In genomic region chr17:31936615-31937609, GRCh38 we compare ENCODE assay signal across 8 cellular contexts. TPM values are rescaled to one million over a fixed set of nuclear protein-coding genes. Genes with fewer than 3 reads are reported as not detected.
DNase-seq lines count a peak whose midpoint lies in the region; ATAC-seq and TF ChIP-seq lines count a peak whose summit lies in the region.
"Not testable (repeated sequence)": the region's sequence is repeated elsewhere in the genome, so short reads cannot be mapped to it uniquely, and the experiment has no call there.

Gene SUZ12, plus strand, starts transcription at chr17:31937007. Its CDS starts 240 bp downstream, at chr17:31937247.

- not testable (repeated sequence) for H3K9me3 Mint-ChIP-seq in activated B cell treated with CpG ODN at 0.5 μM for 24 hours

- DNase-seq in AG09309 (ENCODE audit: low read depth) (peak; percentile 46), NCI-H345 treated with DMSO at 0.1 percent for 48 hours (lab: John Stamatoyannopoulos, UW; ENCODE audit: unreplicated experiment) (peak; percentile 49), activated B cell treated with CpG ODN at 0.5 μM for 24 hours (peak; percentile 83), cardiac fibroblast (ENCODE audit: low read depth in 2 of 2) (peak; percentile 83 to 94), iris pigment epithelial cell (ENCODE audit: low read depth) (peak; percentile 73), smooth muscle cell of the brain vasculature (ENCODE audit: low read depth, low spot score) (peak; percentile 37)

- POLR2A ChIA-PET in activated B cell treated with CpG ODN at 0.5 μM for 24 hours (lab: Charles Lee) = interaction anchor here (0.5 to 1.5 kb wide), 11 partner anchors 13 to 1336 kb away, joined by 3 to 7 read pairs (median 3); partner anchors contain the start of gene UTP6

- TF ChIP-seq CTCF in AG09309 (IDR thresholded peaks at IDR 0.05; ENCODE audit: control insufficient read depth, insufficient read depth, low read depth, low read length, missing control alignments); activated B cell treated with CpG ODN at 0.5 μM for 24 hours (IDR thresholded peaks at IDR 0.05); cardiac fibroblast (IDR thresholded peaks at IDR 0.05; ENCODE audit: low read depth, low read length): not testable (repeated sequence)

- H3K27me3 Mint-ChIP-seq in activated B cell treated with CpG ODN at 0.5 μM for 24 hours = not testable (repeated sequence)

- peak within 1 kb of the TSS; percentile 87 for H3K4me3 ChIP-seq in AG09309 (ENCODE audit: control insufficient read depth, low read depth, low read length)
- peak within 1 kb of the TSS; percentile 72 to 75 for H3K4me3 ChIP-seq in cardiac fibroblast (replicated peaks in 1 of 2; ENCODE audit: low read depth in 2 of 2, low read length in 2 of 2)

- peak; percentile 94 for ATAC-seq in GM19023 (IDR thresholded peaks at IDR 0.05; ENCODE audit: unreplicated experiment)
- peak; percentile 92 for ATAC-seq in HG03196 (IDR thresholded peaks at IDR 0.05; ENCODE audit: unreplicated experiment)
- peak; percentile 98 for ATAC-seq in activated B cell treated with CpG ODN at 0.5 μM for 24 hours (ENCODE audit: low read depth)

- peaks cover 16% of the 10 kb centered on the region for H3K36me3 Mint-ChIP-seq in activated B cell treated with CpG ODN at 0.5 μM for 24 hours (ENCODE audit: low read depth)

- H3K4me3 Mint-ChIP-seq in activated B cell treated with CpG ODN at 0.5 μM for 24 hours = peak within 1 kb of the TSS; percentile 83

- intact Hi-C loops in activated B cell treated with CpG ODN at 0.5 μM for 24 hours (cut with micrococcal nuclease) = loop anchor here (1.0 to 5.0 kb wide), 3 partner anchors 36 to 78 kb away; partner anchors contain the start of genes COPRS, LRRC37B and UTP6

- CTCF ChIA-PET in activated B cell treated with CpG ODN at 0.5 μM for 24 hours (lab: Charles Lee) = not testable (repeated sequence)

- peak within 1 kb of the TSS; percentile 69 for H3K27ac Mint-ChIP-seq in activated B cell treated with CpG ODN at 0.5 μM for 24 hours

- H3K4me1 Mint-ChIP-seq in activated B cell treated with CpG ODN at 0.5 μM for 24 hours = peaks cover 21% of the 10 kb centered on the region

RNA-seq across cellular contexts. Expression of gene SUZ12, which starts in this region (rescaled TPM):
- 36.2 and 38.2 TPM in 2 replicates for total RNA-seq in activated B cell treated with CpG ODN at 0.5 μM for 24 hours

Comparison
In these comparisons a context has a peak if more than half of its experiments do, and no peak if none do; other contexts are left out.
1. Peak in every context shown above with its lines: DNase-seq, ATAC-seq and H3K4me3 ChIP-seq.
2. DNase-seq: peak in every context shown above with its lines; median percentile 88 in cardiac fibroblast; 83 in activated B cell treated with CpG ODN at 0.5 μM for 24 hours; 73 in iris pigment epithelial cell; 49 in NCI-H345 treated with DMSO at 0.1 percent for 48 hours; 46 in AG09309; 37 in smooth muscle cell of the brain vasculature.